Comparison of ENCODE assay signal across 1 cellular context in genomic region chr7:100584046-100584676, GRCh38.
TF ChIP-seq lines count a peak whose summit lies in the region.

No MANE protein-coding gene starts in this region.

TF ChIP-seq in liver, 16 proteins besides CTCF, POLR2A, EP300 and RAD21 (continued from another document):
- no peak for TF ChIP-seq ZBTB33 (IDR thresholded peaks at IDR 0.05)
- TF ChIP-seq NR2F2 (IDR thresholded peaks at IDR 0.05): no peak
- TF ChIP-seq SP1 (IDR thresholded peaks at IDR 0.05): no peak
- no peak for TF ChIP-seq FOXA1 (IDR thresholded peaks at IDR 0.05)
